Comparison of ENCODE assay signal across 1 cellular context in genomic region chr13:84139561-84140158, GRCh38.
TF ChIP-seq lines count a peak whose summit lies in the region.

No MANE protein-coding gene starts in this region.

TF ChIP-seq in GM23338, 12 proteins besides CTCF, POLR2A, EP300 and RAD21 (continued from another document):
- TF ChIP-seq ZNF462 (CRISPR knock-in tag; IDR thresholded peaks at IDR 0.05): no peak
- TF ChIP-seq NANOG (IDR thresholded peaks at IDR 0.05; ENCODE audit: borderline replicate concordance): no peak; the same call in 1 of the 2 replicates
- no peak for TF ChIP-seq EZH2phosphoT487 (IDR thresholded peaks at IDR 0.05; ENCODE audit: unreplicated experiment)
- TF ChIP-seq ZNF331 (CRISPR knock-in tag; IDR thresholded peaks at IDR 0.05; ENCODE audit: low read depth): no peak
- TF ChIP-seq POLR2AphosphoS5 (IDR thresholded peaks at IDR 0.05; ENCODE audit: low read depth): no peak
TF ChIP-seq in GM23338: peak in this region for 0.
